Comparison of ENCODE assay signal across 14 cellular contexts in genomic region chr1:181714428-181714827, GRCh38.
DNase-seq lines count a peak whose midpoint lies in the region; TF ChIP-seq lines count a peak whose summit lies in the region.
"Had no signal": no experiment of that assay in that cellular context is flagged by ENCODE, and none has a peak within 500 bp of the region (broad histone marks: within the 10 kb centered on the region; RNA-seq: fewer than 3 reads in every experiment).

No MANE protein-coding gene starts in this region.

- no peaks in the 10 kb centered on the region for H3K79me2 ChIP-seq in mesendoderm (ENCODE audit: control insufficient read depth, insufficient read depth, low read length)

- H3K79me1 ChIP-seq in mesendoderm (ENCODE audit: low read length), result no peaks in the 10 kb centered on the region

- H2BK120ac ChIP-seq in mesendoderm (ENCODE audit: low read depth, low read length), result no peak overlapping the region

- no peaks in the 10 kb centered on the region for H3K36me3 ChIP-seq in HEK293 (ENCODE audit: control insufficient read depth in 2 of 2, insufficient read depth in 1 of 2, low read length in 2 of 2)
- H3K36me3 ChIP-seq in mesendoderm (ENCODE audit: control insufficient read depth, insufficient read depth, low read length), result no peaks in the 10 kb centered on the region

- H3K23ac ChIP-seq in mesendoderm (ENCODE audit: low read length), result no peak overlapping the region

- CTCF ChIA-PET in HEK293 (lab: Yijun Ruan, JAX) (no interaction called here), RWPE1 (lab: Yijun Ruan, JAX) (no interaction called here)

- peaks cover 6% of the 10 kb centered on the region; the same call in 1 of the 2 replicates for H3K4me1 ChIP-seq in HEK293 (ENCODE audit: control insufficient read depth, insufficient read depth, low read length)
- peaks cover 17% of the 10 kb centered on the region for H3K4me1 ChIP-seq in mesendoderm (ENCODE audit: control insufficient read depth, low read depth, low read length)
- H3K4me1 ChIP-seq: Caco-2 had no signal

- no peak overlapping the region for H4K8ac ChIP-seq in mesendoderm (ENCODE audit: low read depth, low read length)

- H3K4me3 ChIP-seq in HEK293 (ENCODE audit: low read depth, low read length) (no peak overlapping the region), epithelial cell of esophagus (ENCODE audit: low read length) (no peak overlapping the region), mesendoderm (ENCODE audit: low read length) (no peak overlapping the region), foreskin fibroblast (ENCODE audit: low read depth in 1 of 2, low read length in 2 of 2) (no peak overlapping the region)

- DNase-seq in RWPE1 (ENCODE audit: low spot score) (peak; percentile 36), epithelial cell of esophagus (ENCODE audit: low read depth) (peak; percentile 23), mesendoderm (peak; percentile 74), activated gamma-delta T cell treated with Interleukin-2 at 50 U/mL for 16 hours (no peak), foreskin fibroblast (no peak), NCI-H1092 (lab: John Stamatoyannopoulos, UW) (no peak)
- DNase-seq: ACHN, AML-193, Caco-2, MM.1S, NCI-H1105 treated with DMSO at 0.1 percent for 48 hours, NCI-H187, NCI-H526 treated with DMSO at 0.1 percent for 48 hours had no signal

- POLR2A ChIA-PET in HEK293 (lab: Yijun Ruan, JAX), result no interaction called here
- POLR2A ChIA-PET in RWPE1 (lab: Yijun Ruan, JAX; ENCODE audit: low non-redundant PET), result no interaction called here

- no CpG with 5 or more reads among the region's 2 CpGs for WGBS in mesendoderm (ENCODE audit: extremely low coverage, insufficient coverage, low lambda C conversion rate)

- no peak overlapping the region for H3K18ac ChIP-seq in mesendoderm (ENCODE audit: low read length)

- no peak overlapping the region for H3K4me2 ChIP-seq in mesendoderm (ENCODE audit: low read length)

- no peak overlapping the region for H2BK15ac ChIP-seq in mesendoderm (replicated peaks; ENCODE audit: low read depth)

- H3K9me3 ChIP-seq in HEK293 (ENCODE audit: control insufficient read depth, insufficient read depth, low read depth, low read length), result no peaks in the 10 kb centered on the region
- H3K9me3 ChIP-seq: Caco-2 had no signal

- no peak overlapping the region for H2BK5ac ChIP-seq in mesendoderm (ENCODE audit: low read length)

- H3K27ac ChIP-seq in HEK293 (ENCODE audit: extremely low read depth, low read depth, low read length), result no peak overlapping the region
- H3K27ac ChIP-seq in RWPE1, result no peak overlapping the region
- H3K27ac ChIP-seq in mesendoderm (ENCODE audit: low read depth, low read length), result no peak overlapping the region

- no peak for TF ChIP-seq CTCF in HEK293 (tag by site-specific recombination; IDR thresholded peaks at IDR 0.05)
- no peak for TF ChIP-seq CTCF in RWPE1 (conservative IDR thresholded peaks at IDR 0.05; ENCODE audit: low read depth)
- no peak for TF ChIP-seq CTCF in epithelial cell of esophagus (IDR thresholded peaks at IDR 0.05; ENCODE audit: insufficient read depth, low read depth, low read length, missing control alignments)
- no peak for TF ChIP-seq CTCF in foreskin fibroblast (IDR thresholded peaks at IDR 0.05; ENCODE audit: low read depth, low read length)

- H2AK5ac ChIP-seq in mesendoderm (ENCODE audit: low read length), result no peak overlapping the region

- H3K27me3 ChIP-seq in mesendoderm (ENCODE audit: insufficient read depth, low read length, poor library complexity), result no peaks in the 10 kb centered on the region

- no peak overlapping the region for H3K9ac ChIP-seq in mesendoderm (ENCODE audit: low read length)

- H3K56ac ChIP-seq in mesendoderm (ENCODE audit: low read length), result no peak overlapping the region

- H4K5ac ChIP-seq in mesendoderm (ENCODE audit: low read length), result no peak overlapping the region

- H3K4ac ChIP-seq in mesendoderm (ENCODE audit: low read depth, low read length), result no peak overlapping the region

TF ChIP-seq in HEK293, 187 proteins besides CTCF, POLR2A, EP300 and RAD21:
- TF ChIP-seq ZNF133 (tag by site-specific recombination; IDR thresholded peaks at IDR 0.05) (no peak), ZSCAN30 (tag by site-specific recombination; IDR thresholded peaks at IDR 0.05) (no peak), ZBTB10 (tag by site-specific recombination; IDR thresholded peaks at IDR 0.05) (0 out of 2 replicates have a peak, but pooled peaks have one; percentile 39)

Comparison
In these comparisons a context has a peak if more than half of its experiments do, and no peak if none do; other contexts are left out.
1. DNase-seq: peak in RWPE1 (single experiment), epithelial cell of esophagus (single experiment) and mesendoderm (single experiment); none in activated gamma-delta T cell treated with Interleukin-2 at 50 U/mL for 16 hours (single experiment), foreskin fibroblast (0 of 2) and NCI-H1092 (single experiment).